In the genomic region with DNA sequence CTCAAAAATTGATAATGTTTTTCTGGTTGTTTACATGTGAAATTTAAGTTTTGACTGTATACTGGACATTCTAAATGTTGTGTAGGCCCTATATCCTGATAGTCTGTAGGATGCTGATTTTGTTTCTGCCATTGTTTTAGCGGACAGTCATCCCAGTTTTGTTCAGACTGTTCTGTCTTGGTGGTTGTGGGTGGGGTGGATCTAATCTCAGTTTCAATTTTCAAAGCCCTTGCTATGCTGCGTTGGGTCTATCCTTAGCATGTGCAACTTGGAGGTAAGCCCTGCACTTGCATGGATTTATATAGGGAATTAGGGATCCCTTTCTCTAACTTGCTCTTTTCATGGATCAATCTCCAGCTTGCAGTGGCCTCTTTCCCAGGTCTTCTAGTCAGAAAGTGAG, we compare ENCODE assay signal across 19 cellular contexts. TPM values are rescaled to one million over a fixed set of nuclear protein-coding genes. Genes with fewer than 3 reads are reported as not detected.
DNase-seq lines count a peak whose midpoint lies in the region; ATAC-seq and TF ChIP-seq lines count a peak whose summit lies in the region.
"Had no signal": no experiment of that assay in that cellular context is flagged by ENCODE, and none has a peak within 500 bp of the region (broad histone marks: within the 10 kb centered on the region; RNA-seq: fewer than 3 reads in every experiment).

No MANE protein-coding gene starts in this region.

- H3K4me3 Mint-ChIP-seq in CD4-positive, alpha-beta memory T cell, result no peak overlapping the region
- H3K4me3 Mint-ChIP-seq in T-helper 17 cell, result no peak overlapping the region
- H3K4me3 Mint-ChIP-seq in memory B cell, result no peak overlapping the region
- H3K4me3 Mint-ChIP-seq: CD8-positive, alpha-beta memory T cell had no signal

- H4K8ac ChIP-seq in IMR-90 (ENCODE audit: low read depth in 2 of 2, low read length in 2 of 2), result no peak overlapping the region; a peak in 1 of 4 replicates

- no peak overlapping the region for H3K27ac ChIP-seq in CD4-positive, alpha-beta memory T cell (ENCODE audit: low read depth, low read length)
- no peak overlapping the region for H3K27ac ChIP-seq in IMR-90 (ENCODE audit: insufficient read depth, low read length)
- H3K27ac ChIP-seq: C4-2B, GM23248, HL-60 had no signal

- no peak overlapping the region for H3K4me2 ChIP-seq in IMR-90 (ENCODE audit: low read depth, low read length)

- intact Hi-C loops in CD4-positive, alpha-beta memory T cell (cut with micrococcal nuclease), result no loop called here
- intact Hi-C loops in IMR-90 (cut with micrococcal nuclease), result no loop called here

- no peaks in the 10 kb centered on the region for H3K9me1 ChIP-seq in IMR-90 (ENCODE audit: insufficient read depth, low read length)

- no CpG with 5 or more reads among the region's 2 CpGs for WGBS in IMR-90 (ENCODE audit: extremely low coverage in 2 of 2, insufficient read length in 1 of 2), 2 experiments

- H2BK120ac ChIP-seq in IMR-90 (ENCODE audit: low read depth, low read length), result no peak overlapping the region

- no TSS peak for BruUV-seq in IMR-90 (replicated peaks; lab: Mats Ljungman, UMichigan)

- no peak overlapping the region for H2BK5ac ChIP-seq in IMR-90 (ENCODE audit: low read depth, low read length, poor library complexity, severe bottlenecking)

- ATAC-seq in IMR-90 (ENCODE audit: low read depth), result no peak
- no peak for ATAC-seq in T-helper 17 cell
- no peak for ATAC-seq in memory B cell (ENCODE audit: low read depth)
- ATAC-seq in HG02763 (IDR thresholded peaks at IDR 0.05; ENCODE audit: unreplicated experiment), result no peak

- TF ChIP-seq CTCF in IMR-90 (conservative IDR thresholded peaks at IDR 0.05; ENCODE audit: low read depth, low read length), result no peak

- in situ Hi-C loops in IMR-90 (cut with MboI; ENCODE audit: low sequenced_read_pairs), result no loop called here

- H3K4me3 ChIP-seq in CD4-positive, alpha-beta memory T cell (ENCODE audit: low read length in 2 of 2), result no peak overlapping the region
- no peak overlapping the region for H3K4me3 ChIP-seq in IMR-90 (ENCODE audit: insufficient read depth, low read depth, low read length)
- H3K4me3 ChIP-seq: GM23248 had no signal

- H3K23ac ChIP-seq in IMR-90 (ENCODE audit: low read depth, low read length), result no peak overlapping the region

- TF ChIP-seq POLR2A in IMR-90 (IDR thresholded peaks at IDR 0.05; ENCODE audit: low read depth, low read length), result no peak

- no peak for TF ChIP-seq RAD21 in IMR-90 (IDR thresholded peaks at IDR 0.05; ENCODE audit: low read length)

- H4K20me1 ChIP-seq in IMR-90 (ENCODE audit: insufficient read depth, low read length), result no peaks in the 10 kb centered on the region

- dilution Hi-C loops in IMR-90 (cut with HindIII; ENCODE audit: low sequenced_read_pairs, unreplicated experiment), result no loop called here

- no peak for DNase-seq in CD4-positive, alpha-beta memory T cell
- DNase-seq in IMR-90 (no peak), T-helper 17 cell (no peak), memory B cell (ENCODE audit: low spot score in 2 of 2) (no peak), AML-193 (lab: John Stamatoyannopoulos, UW) (no peak), GDM1 (lab: John Stamatoyannopoulos, UW) (no peak), NCI-H82 (lab: John Stamatoyannopoulos, UW) (no peak)
- DNase-seq: CD8-positive, alpha-beta memory T cell; COR-L47; DMS 273 treated with DMSO at 0.1 percent for 48 hours; DMS53; DND-41; EL; GM23248; Kasumi-1; KBM-7 had no signal

- H3K36me3 ChIP-seq in CD4-positive, alpha-beta memory T cell (ENCODE audit: insufficient read depth, low read length), result peaks cover 8% of the 10 kb centered on the region
- H3K36me3 ChIP-seq in IMR-90 (ENCODE audit: control insufficient read depth, insufficient read depth, low read length), result peaks cover 1% of the 10 kb centered on the region; the same call in 1 of the 2 replicates

- no peaks in the 10 kb centered on the region for H3K4me1 ChIP-seq in CD4-positive, alpha-beta memory T cell (ENCODE audit: insufficient read depth, low read length)
- no peaks in the 10 kb centered on the region for H3K4me1 ChIP-seq in IMR-90 (ENCODE audit: control insufficient read depth, insufficient read depth, low read length)

- H3K18ac ChIP-seq in IMR-90 (ENCODE audit: low read depth, low read length), result no peak overlapping the region

- H3K79me1 ChIP-seq in IMR-90 (ENCODE audit: low read depth in 1 of 2, low read length in 2 of 2), result peaks cover 6 to 13% of the 10 kb centered on the region in 2 experiments; a peak in 3 of 4 replicates

- H3K9ac ChIP-seq in IMR-90 (ENCODE audit: low read depth, low read length), result no peak overlapping the region
- H3K9ac ChIP-seq: GM23248 had no signal

- no peaks in the 10 kb centered on the region for H3K9me3 Mint-ChIP-seq in CD4-positive, alpha-beta memory T cell
- H3K9me3 Mint-ChIP-seq in memory B cell, result no peaks in the 10 kb centered on the region
- H3K9me3 Mint-ChIP-seq: CD8-positive, alpha-beta memory T cell had no signal

- H2BK15ac ChIP-seq in IMR-90 (ENCODE audit: low read depth, low read length), result no peak overlapping the region

- POLR2A ChIA-PET in CD4-positive, alpha-beta memory T cell (lab: Charles Lee; ENCODE audit: partially characterized antibody), result no interaction called here
- POLR2A ChIA-PET in IMR-90 (lab: Charles Lee; ENCODE audit: unreplicated experiment), result no interaction called here

- no peaks in the 10 kb centered on the region for H3K27me3 Mint-ChIP-seq in CD4-positive, alpha-beta memory T cell
- H3K27me3 Mint-ChIP-seq in T-helper 17 cell (no peaks in the 10 kb centered on the region), memory B cell (no peaks in the 10 kb centered on the region)
- H3K27me3 Mint-ChIP-seq: CD8-positive, alpha-beta memory T cell had no signal

- H4K5ac ChIP-seq in IMR-90 (ENCODE audit: low read depth, low read length), result 0 out of 2 replicates have a peak overlapping the region, but pooled peaks have one; percentile 13

- no peak overlapping the region for H2BK20ac ChIP-seq in IMR-90 (ENCODE audit: low read depth, low read length)

- H3K9me3 ChIP-seq in CD4-positive, alpha-beta memory T cell (ENCODE audit: control insufficient read depth in 1 of 2, low read length in 2 of 2), result no peaks in the 10 kb centered on the region
- H3K9me3 ChIP-seq in IMR-90 (ENCODE audit: control insufficient read depth, insufficient read depth, low read length) (no peaks in the 10 kb centered on the region), T-helper 17 cell (ENCODE audit: control insufficient read depth, low read length, poor library complexity, severe bottlenecking) (no peaks in the 10 kb centered on the region)

- no peaks in the 10 kb centered on the region for H3K27me3 ChIP-seq in CD4-positive, alpha-beta memory T cell (ENCODE audit: insufficient read depth, low read length)
- no peaks in the 10 kb centered on the region for H3K27me3 ChIP-seq in IMR-90 (ENCODE audit: control insufficient read depth, insufficient read depth, low read length)

- H3K56ac ChIP-seq in IMR-90 (ENCODE audit: extremely low read depth, insufficient read depth, low read length), result no peak overlapping the region

- CTCF ChIA-PET in CD4-positive, alpha-beta memory T cell (lab: Charles Lee; ENCODE audit: partially characterized antibody), result interaction anchor here (1.0 kb wide), 1 partner anchor 99 kb away, joined by 3 read pairs; no protein-coding TSS in a partner anchor
- CTCF ChIA-PET in IMR-90 (lab: Yijun Ruan, JAX), result interaction anchor here (0.6 kb wide), 2 partner anchors 45 to 182 kb away, joined by 4 to 5 read pairs; no protein-coding TSS in a partner anchor

- no peak overlapping the region for H3K4ac ChIP-seq in IMR-90 (ENCODE audit: low read depth, low read length)

- H2AFZ ChIP-seq in IMR-90 (replicated peaks; ENCODE audit: low read length, poor library complexity), result no peak overlapping the region
- H2AFZ ChIP-seq: GM23248 had no signal

- H2AK5ac ChIP-seq in IMR-90 (ENCODE audit: low read depth, low read length), result no peak overlapping the region

- peaks cover 0 to 10% (median 4%) of the 10 kb centered on the region in 4 donors for H3K4me1 Mint-ChIP-seq in CD4-positive, alpha-beta memory T cell
- H3K4me1 Mint-ChIP-seq in T-helper 17 cell, result peaks cover 7% of the 10 kb centered on the region
- H3K4me1 Mint-ChIP-seq in memory B cell, result peaks cover 5% of the 10 kb centered on the region

- peaks cover 21 to 62% of the 10 kb centered on the region in 2 donors for H3K36me3 Mint-ChIP-seq in CD4-positive, alpha-beta memory T cell
- peaks cover 6% of the 10 kb centered on the region for H3K36me3 Mint-ChIP-seq in T-helper 17 cell (ENCODE audit: low read depth)
- peaks cover 24% of the 10 kb centered on the region for H3K36me3 Mint-ChIP-seq in memory B cell

- H3K14ac ChIP-seq in IMR-90 (replicated peaks; ENCODE audit: low read depth, low read length), result no peak overlapping the region

- H4K91ac ChIP-seq in IMR-90 (ENCODE audit: insufficient read depth, low read depth, low read length), result no peak overlapping the region

- H3K27ac Mint-ChIP-seq in CD4-positive, alpha-beta memory T cell, result peak overlapping the region in 4 of 7 donors; percentile 1 to 64 (median 22)
- H3K27ac Mint-ChIP-seq in T-helper 17 cell (peak overlapping the region; percentile 49), memory B cell (peak overlapping the region; percentile 47)

- no peak overlapping the region for H2AK9ac ChIP-seq in IMR-90 (replicated peaks; ENCODE audit: low read depth, low read length, poor library complexity)

TF ChIP-seq in IMR-90, 13 proteins besides CTCF, POLR2A, EP300 and RAD21 (continues in another document):
- TF ChIP-seq RFX5 (IDR thresholded peaks at IDR 0.05; ENCODE audit: low read depth, low read length), result no peak
- TF ChIP-seq FOS (IDR thresholded peaks at IDR 0.05; ENCODE audit: low read depth, low read length), result no peak

RNA-seq across cellular contexts. Expression of a gene that starts 19.1 kb away (rescaled TPM):
- 10 to 100 TPM; 25.3 to 29.0 TPM for total RNA-seq in CD4-positive, alpha-beta memory T cell
- 10 to 100 TPM; 26.9 to 29.1 TPM for polyA plus RNA-seq in CD4-positive, alpha-beta memory T cell
- total RNA-seq in IMR-90 (2012; rRNA removed) (7.2 and 20.3 TPM in 2 replicates), T-helper 17 cell (10 to 100 TPM; 40.8 to 56.7 TPM)
- polyA plus RNA-seq in IMR-90 (2012; rRNA removed), result 6.3 and 6.4 TPM in 2 replicates
- polyA plus RNA-seq in IMR-90 (2012; cell fraction: cytosol; rRNA removed), result 1.6 and 2.1 TPM in 2 replicates
- polyA plus RNA-seq in IMR-90 (2012; cell fraction: nucleus; rRNA removed; ENCODE audit: low replicate concordance), result 1.5 and 3.9 TPM in 2 replicates

RNA-seq across cellular contexts. Expression of a gene that starts 19.2 kb away (rescaled TPM):
- 10 to 100 TPM; 28.9 to 29.8 TPM for total RNA-seq in CD4-positive, alpha-beta memory T cell
- 10 to 100 TPM; 14.6 to 14.7 TPM for polyA plus RNA-seq in CD4-positive, alpha-beta memory T cell
- total RNA-seq in IMR-90 (2012; rRNA removed), result 4.7 and 8.6 TPM in 2 replicates
- polyA plus RNA-seq in IMR-90 (2012; rRNA removed), result 4.6 and 6.1 TPM in 2 replicates
- 1.0 and 1.4 TPM in 2 replicates for polyA plus RNA-seq in IMR-90 (2012; cell fraction: cytosol; rRNA removed)
- 3.1 and 13.1 TPM in 2 replicates for polyA plus RNA-seq in IMR-90 (2012; cell fraction: nucleus; rRNA removed; ENCODE audit: low replicate concordance)
- total RNA-seq in T-helper 17 cell, result 10 to 100 TPM; 13.8 to 20.2 TPM

RNA-seq across cellular contexts. Expression of a gene that starts 38.7 kb away (rescaled TPM):
- 1 to 10 TPM; 5.2 to 7.7 TPM for total RNA-seq in CD4-positive, alpha-beta memory T cell
- 1 to 10 TPM in 1 of 2 donors, under 1 TPM in 1; 0.21 to 1.8 TPM for polyA plus RNA-seq in CD4-positive, alpha-beta memory T cell
- total RNA-seq in IMR-90 (2012; rRNA removed), result under 0.01 and 0.18 TPM in 2 replicates
- polyA plus RNA-seq in IMR-90 (2012; rRNA removed), result 0.03 TPM in 2 replicates
- 0.02 TPM in 1 of 2 replicates, not detected in the other for polyA plus RNA-seq in IMR-90 (2012; cell fraction: cytosol; rRNA removed)
- polyA plus RNA-seq in IMR-90 (2012; cell fraction: nucleus; rRNA removed; ENCODE audit: low replicate concordance), result 0.02 and 0.03 TPM in 2 replicates
- 1 to 10 TPM; 2.0 to 3.0 TPM for total RNA-seq in T-helper 17 cell
